Comparison of ENCODE assay signal across 8 cellular contexts in genomic region chr17:32909787-32910369, GRCh38. TPM values are rescaled to one million over a fixed set of nuclear protein-coding genes. Genes with fewer than 3 reads are reported as not detected.
DNase-seq lines count a peak whose midpoint lies in the region; ATAC-seq and TF ChIP-seq lines count a peak whose summit lies in the region.

No MANE protein-coding gene starts in this region.

- H3K27me3 ChIP-seq in esophagus squamous epithelium, result no peaks in the 10 kb centered on the region

- peak overlapping the region in 2 of 4 donors; percentile 26 to 42 for H3K27ac ChIP-seq in esophagus squamous epithelium
- H3K27ac ChIP-seq in substantia nigra (ENCODE audit: low read depth, low read length, poor library complexity, severe bottlenecking), result peak overlapping the region; percentile 44

- peak; percentile 79 for DNase-seq in ELR (ENCODE audit: low read depth)
- peak; percentile 64 for DNase-seq in NCI-H774 (lab: John Stamatoyannopoulos, UW)
- peak; percentile 40 for DNase-seq in activated CD8-positive, alpha-beta memory T cell treated with anti-CD3 and anti-CD28 coated beads, Interleukin-2, amount 50 U/mL, for 4 hours
- no peak for DNase-seq in esophagus squamous epithelium (lab: John Stamatoyannopoulos, UW)
- peak; percentile 87 for DNase-seq in myocyte (ENCODE audit: low read depth)
- DNase-seq in substantia nigra (lab: John Stamatoyannopoulos, UW), result peak in 38 of 49 donors; percentile 11 to 78 (median 43)

- peak; percentile 81 for ATAC-seq in HG03175 (IDR thresholded peaks at IDR 0.05; ENCODE audit: unreplicated experiment)
- no peak for ATAC-seq in HG02571 (IDR thresholded peaks at IDR 0.05; ENCODE audit: unreplicated experiment)

- no peaks in the 10 kb centered on the region for H3K36me3 ChIP-seq in esophagus squamous epithelium

- H3K9me3 ChIP-seq in esophagus squamous epithelium, result no peaks in the 10 kb centered on the region

- intact Hi-C loops in esophagus squamous epithelium (cut with DNase I), result no loop called here

- H3K4me1 ChIP-seq in esophagus squamous epithelium, result peaks cover 0 to 26% (median 3%) of the 10 kb centered on the region in 3 donors

- no peak overlapping the region for H3K4me3 ChIP-seq in esophagus squamous epithelium

- TF ChIP-seq POLR2A in esophagus squamous epithelium (IDR thresholded peaks at IDR 0.05), result no peak

- TF ChIP-seq CTCF in esophagus squamous epithelium (IDR thresholded peaks at IDR 0.05), result peak; percentile 48 to 88 (median 78)

- WGBS in esophagus squamous epithelium, 2 donors, result 18 to 24% methylated on average over 4 of the region's 4 CpGs

RNA-seq across cellular contexts. Expression of gene TMEM98, which starts 18.1 kb away (rescaled TPM):
- 10 to 100 TPM in 3 of 4 donors, 1 to 10 TPM in 1; 6.4 to 61.4 (median 27.8) TPM for total RNA-seq in esophagus squamous epithelium
- total RNA-seq in myocyte, result 78.7 and 90.4 TPM in 2 replicates
- polyA plus RNA-seq in myocyte (2012), result 173 TPM

RNA-seq across cellular contexts. Expression of gene MYO1D, which starts 33.0 kb away (rescaled TPM):
- 10 to 100 TPM; 58.8 to 86.8 (median 64.3) TPM for total RNA-seq in esophagus squamous epithelium
- total RNA-seq in myocyte, result 34.8 and 49.2 TPM in 2 replicates
- 45.4 TPM for polyA plus RNA-seq in myocyte (2012)
